ENCODE assay signal across 21 cellular contexts in genomic region chr2:213172641-213173040, GRCh38.
"Had no signal": no experiment of that assay in that cellular context is flagged by ENCODE, and none has a peak within 500 bp of the region (broad histone marks: within the 10 kb centered on the region; RNA-seq: fewer than 3 reads in every experiment).

No MANE protein-coding gene starts in this region.

- H3K4me3 Mint-ChIP-seq: activated naive CD8-positive, alpha-beta T cell treated with anti-CD3 and anti-CD28 coated beads for 36 hours; activated T-cell treated with anti-CD3 and anti-CD28 coated beads, Interleukin-2, amount 50 U/mL, for 24 hours; activated T-helper 17 cell treated with anti-CD3 and anti-CD28 coated beads, Interleukin-2, amount 50 U/mL, for 72 hours had no signal

- FAIRE-seq: bronchial epithelial cell, keratinocyte had no signal

- H3K36me3 ChIP-seq: esophagus squamous epithelium, gastrocnemius medialis, sigmoid colon had no signal

- H3K9me3 Mint-ChIP-seq: activated naive CD8-positive, alpha-beta T cell treated with anti-CD3 and anti-CD28 coated beads for 36 hours; activated T-cell treated with anti-CD3 and anti-CD28 coated beads, Interleukin-2, amount 50 U/mL, for 24 hours; activated T-helper 17 cell treated with anti-CD3 and anti-CD28 coated beads, Interleukin-2, amount 50 U/mL, for 72 hours had no signal

- H3K9me3 ChIP-seq: esophagus squamous epithelium, gastrocnemius medialis, mucosa of descending colon, sigmoid colon had no signal

- H3K27me3 ChIP-seq: esophagus squamous epithelium, gastrocnemius medialis, sigmoid colon had no signal

- H3K4me3 ChIP-seq: coronary artery, esophagus squamous epithelium, gastrocnemius medialis, mucosa of descending colon, sigmoid colon, smooth muscle cell had no signal

- H3K4me1 ChIP-seq: esophagus squamous epithelium, gastrocnemius medialis had no signal

- H3K36me3 Mint-ChIP-seq: activated naive CD8-positive, alpha-beta T cell treated with anti-CD3 and anti-CD28 coated beads for 36 hours had no signal

- H3K4me1 Mint-ChIP-seq: activated T-helper 17 cell treated with anti-CD3 and anti-CD28 coated beads, Interleukin-2, amount 50 U/mL, for 72 hours had no signal

- H3K27ac ChIP-seq: esophagus squamous epithelium, gastrocnemius medialis, sigmoid colon had no signal

- DNase-seq: activated CD8-positive, alpha-beta memory T cell treated with anti-CD3 and anti-CD28 coated beads, Interleukin-2, amount 50 U/mL, for 4 hours; activated naive CD4-positive, alpha-beta T cell; activated naive CD8-positive, alpha-beta T cell treated with anti-CD3 and anti-CD28 coated beads for 36 hours; activated T-cell treated with anti-CD3 and anti-CD28 coated beads, Interleukin-2, amount 50 U/mL, for 24 hours; cerebellar nuclear complex; esophagus squamous epithelium; gastrocnemius medialis; head of caudate nucleus; left colon; mesendoderm; mucosa of descending colon; occipital lobe; sigmoid colon; stimulated activated CD4-positive, alpha-beta T cell treated with anti-CD3 and anti-CD28 coated beads, Interleukin-15, amount 100 ng/mL, for 24 hours; stimulated activated naive CD4-positive, alpha-beta T cell; T-helper 9 cell had no signal

- H3K27me3 Mint-ChIP-seq: activated naive CD8-positive, alpha-beta T cell treated with anti-CD3 and anti-CD28 coated beads for 36 hours; activated T-cell treated with anti-CD3 and anti-CD28 coated beads, Interleukin-2, amount 50 U/mL, for 24 hours had no signal

- H3K27ac Mint-ChIP-seq: activated naive CD8-positive, alpha-beta T cell treated with anti-CD3 and anti-CD28 coated beads for 36 hours; activated T-cell treated with anti-CD3 and anti-CD28 coated beads, Interleukin-2, amount 50 U/mL, for 24 hours; activated T-helper 17 cell treated with anti-CD3 and anti-CD28 coated beads, Interleukin-2, amount 50 U/mL, for 72 hours had no signal

- ATAC-seq: activated T-helper 17 cell treated with anti-CD3 and anti-CD28 coated beads, Interleukin-2, amount 50 U/mL, for 72 hours; gastrocnemius medialis; left colon; mucosa of descending colon had no signal
